Comparison of ENCODE assay signal across 11 cellular contexts in genomic region chr10:9301148-9301547, GRCh38.
DNase-seq lines count a peak whose midpoint lies in the region; ATAC-seq, FAIRE-seq and TF ChIP-seq lines count a peak whose summit lies in the region.
"Had no signal": no experiment of that assay in that cellular context is flagged by ENCODE, and none has a peak within 500 bp of the region (broad histone marks: within the 10 kb centered on the region; RNA-seq: fewer than 3 reads in every experiment).

No MANE protein-coding gene starts in this region.

- 0 out of 2 replicates have a peak, but pooled peaks cover 5% of the 10 kb centered on the region for H3K4me1 ChIP-seq in GM23248 (ENCODE audit: insufficient read depth)
- no peaks in the 10 kb centered on the region for H3K4me1 ChIP-seq in endodermal cell (ENCODE audit: control insufficient read depth, insufficient read depth, low read length)
- H3K4me1 ChIP-seq: adrenal gland, suprapubic skin had no signal

- DNase-seq in GM23248, result peak; percentile 32
- peak; percentile 57 for DNase-seq in OCI-M1 (lab: John Stamatoyannopoulos, UW)
- DNase-seq in endodermal cell, result no peak
- DNase-seq in retinal pigment epithelial cell (ENCODE audit: low read depth), result no peak
- no peak for DNase-seq in NCI-H748 treated with DMSO at 0.1 percent for 48 hours (lab: John Stamatoyannopoulos, UW)
- DNase-seq in HTR-8/SVneo (ENCODE audit: insufficient read length, low spot score), result no peak
- DNase-seq: adrenal gland, glutamatergic neuron had no signal

- 13 to 16% methylated on average over 2 of the region's 2 CpGs for WGBS in GM23248 (ENCODE audit: low coverage in 1 of 2, low lambda C conversion rate in 2 of 2, missing lambda C conversion rate in 2 of 2), 2 experiments
- 71 to 86% methylated on average over 1 to 2 of the region's 2 CpGs for WGBS in endodermal cell (ENCODE audit: insufficient coverage in 1 of 2, insufficient read length in 1 of 2), 2 experiments

- no peaks in the 10 kb centered on the region for H3K4me1 Mint-ChIP-seq in endodermal cell

- H3F3A ChIP-seq in GM23248 (ENCODE audit: insufficient read depth), result no peaks in the 10 kb centered on the region

- H3K9me3 ChIP-seq in GM23248 (ENCODE audit: low read depth), result no peaks in the 10 kb centered on the region
- H3K9me3 ChIP-seq in endodermal cell (ENCODE audit: control insufficient read depth, low read length), result no peaks in the 10 kb centered on the region
- H3K9me3 ChIP-seq: adrenal gland, suprapubic skin had no signal

- H3K4me2 ChIP-seq in GM23248 (ENCODE audit: unreplicated experiment), result no peak overlapping the region

- ATAC-seq in GM18511 (IDR thresholded peaks at IDR 0.05; ENCODE audit: unreplicated experiment), result no peak
- ATAC-seq in HG03565 (IDR thresholded peaks at IDR 0.05; ENCODE audit: unreplicated experiment), result no peak

- no peak for FAIRE-seq in HTR-8/SVneo (lab: Jason Lieb, UNC)

- H3K4me3 Mint-ChIP-seq in endodermal cell, result no peak overlapping the region

- no peaks in the 10 kb centered on the region for H3K79me2 ChIP-seq in GM23248 (ENCODE audit: insufficient read depth)

- H3K4me3 ChIP-seq in GM23248 (no peak overlapping the region), endodermal cell (ENCODE audit: low read length) (no peak overlapping the region), retinal pigment epithelial cell (ENCODE audit: low read length) (no peak overlapping the region)
- H3K4me3 ChIP-seq: adrenal gland, suprapubic skin had no signal

- H3K9me2 ChIP-seq in GM23248 (ENCODE audit: insufficient read depth), result no peaks in the 10 kb centered on the region

- peaks cover 5% of the 10 kb centered on the region for H3K27me3 Mint-ChIP-seq in endodermal cell (ENCODE audit: insufficient read depth)

- H3K27me3 ChIP-seq in GM23248 (replicated peaks; ENCODE audit: insufficient read depth) (no peaks in the 10 kb centered on the region; the same call in 1 of the 2 replicates), endodermal cell (ENCODE audit: control insufficient read depth, insufficient read depth, low read length, poor library complexity, severe bottlenecking) (no peaks in the 10 kb centered on the region)
- H3K27me3 ChIP-seq: adrenal gland, suprapubic skin had no signal

- no peaks in the 10 kb centered on the region for H3K36me3 Mint-ChIP-seq in endodermal cell (ENCODE audit: low read depth)

- H2AFZ ChIP-seq in GM23248, result no peak overlapping the region

- H3K9ac ChIP-seq in GM23248, result no peak overlapping the region
- no peak overlapping the region for H3K9ac ChIP-seq in endodermal cell (ENCODE audit: extremely low read depth, low read length, poor library complexity, severe bottlenecking)

- H3K27ac ChIP-seq in GM23248, result no peak overlapping the region
- no peak overlapping the region for H3K27ac ChIP-seq in endodermal cell (ENCODE audit: low read depth, low read length)
- H3K27ac ChIP-seq: adrenal gland, suprapubic skin had no signal

- H3K36me3 ChIP-seq in GM23248 (ENCODE audit: low read depth) (no peaks in the 10 kb centered on the region), endodermal cell (ENCODE audit: control insufficient read depth, insufficient read depth, low read length) (no peaks in the 10 kb centered on the region)
- H3K36me3 ChIP-seq: adrenal gland, suprapubic skin had no signal

- H3K27ac Mint-ChIP-seq in endodermal cell, result no peak overlapping the region

- no peaks in the 10 kb centered on the region for H3K9me3 Mint-ChIP-seq in endodermal cell

- in situ Hi-C loops in GM23248 (cut with MboI), result loop anchor here (10.0 to 25.0 kb wide), 3 partner anchors 86 to 1789 kb away; no protein-coding TSS in a partner anchor

- peak; percentile 59 for TF ChIP-seq CTCF in endodermal cell (conservative IDR thresholded peaks at IDR 0.05)
- peak; percentile 40 for TF ChIP-seq CTCF in retinal pigment epithelial cell (conservative IDR thresholded peaks at IDR 0.05; ENCODE audit: low read depth, low read length)

- no peaks in the 10 kb centered on the region for H4K20me1 ChIP-seq in GM23248 (ENCODE audit: insufficient read depth)

Comparison
In these comparisons a context has a peak if more than half of its experiments do, and no peak if none do; other contexts are left out.
1. DNase-seq: peak in GM23248 (single experiment) and OCI-M1 (single experiment); none in endodermal cell (single experiment), retinal pigment epithelial cell (single experiment), NCI-H748 treated with DMSO at 0.1 percent for 48 hours (single experiment) and HTR-8/SVneo (single experiment).